14 cellular contexts compared by ENCODE assay signal in genomic region chr4:150158041-150158440, GRCh38.
DNase-seq lines count a peak whose midpoint lies in the region; ATAC-seq and TF ChIP-seq lines count a peak whose summit lies in the region.
"Had no signal": no experiment of that assay in that cellular context is flagged by ENCODE, and none has a peak within 500 bp of the region (broad histone marks: within the 10 kb centered on the region; RNA-seq: fewer than 3 reads in every experiment).

No MANE protein-coding gene starts in this region.

- no peak overlapping the region for H3K9ac ChIP-seq in MM.1S (ENCODE audit: low read length)

- H4K20me1 ChIP-seq in MM.1S (ENCODE audit: insufficient read depth, low read length): no peaks in the 10 kb centered on the region

- H3K27ac ChIP-seq in right cardiac atrium (ENCODE audit: low read length) (no peak overlapping the region), esophagus muscularis mucosa (replicated peaks in 1 of 4) (no peak overlapping the region), MM.1S (ENCODE audit: low read length) (no peak overlapping the region)

- TF ChIP-seq CTCF in HFFc6 (IDR thresholded peaks at IDR 0.05): no peak
- no peak for TF ChIP-seq CTCF in esophagus muscularis mucosa (IDR thresholded peaks at IDR 0.05)
- no peak for TF ChIP-seq CTCF in MM.1S (IDR thresholded peaks at IDR 0.05; ENCODE audit: low read length)

- ATAC-seq in Right ventricle myocardium superior (ENCODE audit: poor library complexity): peak; percentile 77
- no peak for ATAC-seq in right cardiac atrium
- no peak for ATAC-seq in HG02642 (IDR thresholded peaks at IDR 0.05; ENCODE audit: poor library complexity, unreplicated experiment)

- DNase-seq in Right ventricle myocardium superior (no peak), right cardiac atrium (no peak), HFFc6 (no peak), esophagus muscularis mucosa (ENCODE audit: extremely low spot score) (peak; percentile 7), MM.1S (no peak)
- DNase-seq: C1 segment of cervical spinal cord; Calu3; CD4-positive, alpha-beta memory T cell; COR-L47; DMS153; DND-41; GOT3 had no signal

- no peaks in the 10 kb centered on the region for H3K36me3 ChIP-seq in esophagus muscularis mucosa
- H3K36me3 ChIP-seq in MM.1S (replicated peaks; ENCODE audit: insufficient read depth, low read length): no peaks in the 10 kb centered on the region
- H3K36me3 ChIP-seq: HAP-1 had no signal

- H3K4me1 ChIP-seq in right cardiac atrium (ENCODE audit: control insufficient read depth, insufficient read depth, low read length): no peaks in the 10 kb centered on the region
- H3K4me1 ChIP-seq in esophagus muscularis mucosa: peaks cover 6 to 25% (median 7%) of the 10 kb centered on the region in 4 donors
- no peaks in the 10 kb centered on the region for H3K4me1 ChIP-seq in MM.1S (ENCODE audit: low read length)

- no peak for TF ChIP-seq EP300 in esophagus muscularis mucosa (IDR thresholded peaks at IDR 0.05)

- H3K79me2 ChIP-seq in MM.1S (ENCODE audit: low read length): no peaks in the 10 kb centered on the region

- TF ChIP-seq POLR2A in esophagus muscularis mucosa (IDR thresholded peaks at IDR 0.05; ENCODE audit: low read depth): no peak

- H3K36me3 Mint-ChIP-seq in HFFc6 (ENCODE audit: low read depth): peaks cover 67% of the 10 kb centered on the region
- H3K36me3 Mint-ChIP-seq: CD4-positive, alpha-beta memory T cell had no signal

- peaks cover 70% of the 10 kb centered on the region for H3K4me1 Mint-ChIP-seq in HFFc6 (ENCODE audit: low read depth)
- H3K4me1 Mint-ChIP-seq: CD4-positive, alpha-beta memory T cell had no signal

- no peaks in the 10 kb centered on the region for H3K9me2 ChIP-seq in MM.1S (replicated peaks; ENCODE audit: insufficient read depth, low read length)

- H3F3A ChIP-seq in MM.1S (ENCODE audit: insufficient read depth, low read length): no peaks in the 10 kb centered on the region

- H3K9me3 Mint-ChIP-seq in HFFc6: no peaks in the 10 kb centered on the region; the same call in 1 of the 2 replicates
- H3K9me3 Mint-ChIP-seq: CD4-positive, alpha-beta memory T cell had no signal

- H3K4me3 Mint-ChIP-seq in HFFc6: no peak overlapping the region
- H3K4me3 Mint-ChIP-seq: CD4-positive, alpha-beta memory T cell had no signal

- H3K4me3 ChIP-seq in right cardiac atrium (ENCODE audit: low read length): no peak overlapping the region
- no peak overlapping the region for H3K4me3 ChIP-seq in esophagus muscularis mucosa
- H3K4me3 ChIP-seq in MM.1S (ENCODE audit: low read length): no peak overlapping the region
- H3K4me3 ChIP-seq: HAP-1 had no signal

- no peak overlapping the region for H3K4me2 ChIP-seq in MM.1S (ENCODE audit: low read depth, low read length)

- H3K27me3 ChIP-seq in right cardiac atrium (ENCODE audit: control insufficient read depth, insufficient read depth): no peaks in the 10 kb centered on the region
- H3K27me3 ChIP-seq in esophagus muscularis mucosa: no peaks in the 10 kb centered on the region
- H3K27me3 ChIP-seq in MM.1S (replicated peaks; ENCODE audit: insufficient read depth, low read length): no peaks in the 10 kb centered on the region

- H3K27me3 Mint-ChIP-seq in HFFc6 (ENCODE audit: insufficient read depth): peaks cover 26% of the 10 kb centered on the region

- peak overlapping the region; percentile 11; the same call in 1 of the 2 replicates for H3K27ac Mint-ChIP-seq in HFFc6
- H3K27ac Mint-ChIP-seq: CD4-positive, alpha-beta memory T cell had no signal

- H3K9me3 ChIP-seq in right cardiac atrium (ENCODE audit: control insufficient read depth, low read length): no peaks in the 10 kb centered on the region
- H3K9me3 ChIP-seq in esophagus muscularis mucosa: no peaks in the 10 kb centered on the region
- H3K9me3 ChIP-seq in MM.1S (replicated peaks; ENCODE audit: insufficient read depth, low read length): no peaks in the 10 kb centered on the region
- H3K9me3 ChIP-seq: HAP-1 had no signal

- no peak overlapping the region for H2AFZ ChIP-seq in MM.1S (ENCODE audit: low read length)

- 60% methylated on average over 1 of the region's 1 CpG for WGBS in right cardiac atrium
- 89% methylated on average over 1 of the region's 1 CpG for WGBS in esophagus muscularis mucosa

- intact Hi-C loops in Right ventricle myocardium superior (cut with DNase I) (no loop called here), right cardiac atrium (cut with DNase I) (no loop called here), esophagus muscularis mucosa (cut with DNase I) (no loop called here)
